8 cellular contexts compared by ENCODE assay signal in the genomic region with DNA sequence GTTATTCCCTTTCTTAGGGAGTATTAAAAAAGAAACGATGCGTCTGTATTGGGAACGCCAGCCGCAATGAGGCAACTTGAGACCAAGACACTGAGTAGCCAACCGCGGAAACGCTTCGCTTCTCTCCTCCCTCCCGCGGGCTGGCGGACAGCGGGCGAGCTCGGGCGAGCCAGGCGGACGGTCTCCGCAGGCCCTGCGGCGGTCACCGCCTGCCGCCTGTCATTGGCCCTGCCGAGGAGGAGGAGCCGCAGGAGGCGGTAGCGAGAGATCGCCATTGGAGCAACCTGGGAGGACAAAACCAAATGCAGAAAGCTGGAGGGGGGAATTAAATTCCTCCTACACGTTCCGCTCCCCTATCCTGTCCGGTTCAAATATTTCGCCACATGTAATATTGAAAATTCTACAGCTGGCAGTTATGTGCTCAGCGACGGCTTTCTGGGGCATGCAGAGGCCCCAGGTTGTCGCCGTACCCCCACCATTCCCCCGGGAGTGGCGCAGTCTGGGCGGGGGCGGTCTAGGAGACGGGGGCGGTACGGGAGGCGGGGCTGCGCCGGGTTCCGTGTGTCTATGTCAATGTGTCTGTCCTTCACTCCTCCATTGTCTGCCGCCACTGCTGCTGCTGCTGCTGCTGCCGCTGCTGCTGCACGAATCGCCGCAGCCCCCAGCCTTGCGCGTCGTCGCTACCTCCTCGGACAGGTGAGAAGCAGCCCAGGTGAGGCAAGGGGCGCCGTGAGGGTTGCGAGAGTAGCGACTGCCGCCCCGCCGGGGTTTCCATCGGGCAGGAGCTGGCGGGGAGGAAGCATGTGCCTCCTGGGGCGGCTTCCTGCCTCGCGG. TPM values are rescaled to one million over a fixed set of nuclear protein-coding genes. Genes with fewer than 3 reads are reported as not detected.
DNase-seq lines count a peak whose midpoint lies in the region; ATAC-seq lines count a peak whose summit lies in the region.

A gene (minus strand): TSS at position 162 of the 834 bp plus-strand sequence. CDS start 181 bp downstream, outside the sequence.
A gene (plus strand): TSS at position 589 of the 834 bp plus-strand sequence. CDS start 19,263 bp downstream, outside the sequence.

- peaks cover 13% of the 10 kb centered on the region for H3K79me1 ChIP-seq in mesendoderm (ENCODE audit: low read length)

- H4K8ac ChIP-seq in mesendoderm (ENCODE audit: low read depth, low read length) = no peak within 1 kb of the TSS

- H3K27me3 ChIP-seq in endocrine pancreas (ENCODE audit: control insufficient read depth, insufficient read depth, low read length) (no peaks in the 10 kb centered on the region), mesendoderm (ENCODE audit: insufficient read depth, low read length, poor library complexity) (no peaks in the 10 kb centered on the region)

- no peaks in the 10 kb centered on the region for H3K9me3 ChIP-seq in endocrine pancreas (ENCODE audit: control insufficient read depth, low read length)

- H3K23ac ChIP-seq in mesendoderm (ENCODE audit: low read length) = peak within 1 kb of the TSS; percentile 59

- H3K27ac ChIP-seq in mesendoderm (ENCODE audit: low read depth, low read length) = peak within 1 kb of the TSS; percentile 92

- no peak within 1 kb of the TSS for H2BK120ac ChIP-seq in mesendoderm (ENCODE audit: low read depth, low read length)

- peak; percentile 95 for DNase-seq in COR-L47 (lab: John Stamatoyannopoulos, UW)
- DNase-seq in HUDEP-2 (lab: John Stamatoyannopoulos, UW; ENCODE audit: unreplicated experiment in 76 of 76) = peak; percentile 23 to 97 (median 91)
- DNase-seq in NOMO-1 treated with dmso at 0.1 percent for 144 hours (lab: John Stamatoyannopoulos, UW; ENCODE audit: unreplicated experiment) = peak; percentile 94
- DNase-seq in activated CD8-positive, alpha-beta memory T cell treated with anti-CD3 and anti-CD28 coated beads, Interleukin-2, amount 50 U/mL, for 1 hour (ENCODE audit: extremely low read depth) = peak; percentile 77
- DNase-seq in mesendoderm = peak; percentile 98
- peak; percentile 85 for DNase-seq in stimulated activated CD8-positive, alpha-beta memory T cell treated with anti-CD3 and anti-CD28 coated beads, Interleukin-12 subunit alpha, Interleukin-12 subunit beta, amount 100 ng/mL, for 4 hours (ENCODE audit: low read depth)

- peak within 1 kb of the TSS; percentile 100 for H3K56ac ChIP-seq in mesendoderm (ENCODE audit: low read length)

- H2BK15ac ChIP-seq in mesendoderm (replicated peaks; ENCODE audit: low read depth) = no peak within 1 kb of the TSS

- H3K4me1 ChIP-seq in endocrine pancreas (ENCODE audit: control insufficient read depth, insufficient read depth, low read length) = peaks cover 5% of the 10 kb centered on the region
- peaks cover 7% of the 10 kb centered on the region for H3K4me1 ChIP-seq in mesendoderm (ENCODE audit: control insufficient read depth, low read depth, low read length)

- peak; percentile 96 for ATAC-seq in GM21390 (IDR thresholded peaks at IDR 0.05; ENCODE audit: unreplicated experiment)

- no peak within 1 kb of the TSS for H4K5ac ChIP-seq in mesendoderm (ENCODE audit: low read length)

- H3K4me3 ChIP-seq in endocrine pancreas (ENCODE audit: control insufficient read depth, insufficient read depth, low read length) (peak within 1 kb of the TSS; percentile 85), mesendoderm (ENCODE audit: low read length) (peak within 1 kb of the TSS; percentile 93)

- peak within 1 kb of the TSS; percentile 25 for H3K18ac ChIP-seq in mesendoderm (ENCODE audit: low read length)

- H3K4me2 ChIP-seq in mesendoderm (ENCODE audit: low read length) = peak within 1 kb of the TSS; percentile 87

- H2BK5ac ChIP-seq in mesendoderm (ENCODE audit: low read length) = peak within 1 kb of the TSS; percentile 33

- H3K9ac ChIP-seq in endocrine pancreas (ENCODE audit: control insufficient read depth, insufficient read depth, low read length) (peak within 1 kb of the TSS; percentile 93), mesendoderm (ENCODE audit: low read length) (peak within 1 kb of the TSS; percentile 90)

- H3K4ac ChIP-seq in mesendoderm (ENCODE audit: low read depth, low read length) = peak within 1 kb of the TSS; percentile 57

- no CpG with 5 or more reads among the region's 68 CpGs for WGBS in mesendoderm (ENCODE audit: extremely low coverage, insufficient coverage, low lambda C conversion rate)

- H2AK5ac ChIP-seq in mesendoderm (ENCODE audit: low read length) = no peak within 1 kb of the TSS

- H3K36me3 ChIP-seq in endocrine pancreas (ENCODE audit: control insufficient read depth, insufficient read depth, low read length) (no peaks in the 10 kb centered on the region), mesendoderm (ENCODE audit: control insufficient read depth, insufficient read depth, low read length) (no peaks in the 10 kb centered on the region)

- H3K79me2 ChIP-seq in mesendoderm (ENCODE audit: control insufficient read depth, insufficient read depth, low read length) = peaks cover 47% of the 10 kb centered on the region

RNA-seq across cellular contexts. Expression of the first gene that starts in this region (rescaled TPM):
- polyA plus RNA-seq in mesendoderm (2013, experiment 1 of 2) = 6.3 TPM
- 6.5 TPM for polyA plus RNA-seq in mesendoderm (2013, experiment 2 of 2)

RNA-seq across cellular contexts. Expression of the second gene that starts in this region (rescaled TPM):
- 92.1 TPM for polyA plus RNA-seq in mesendoderm (2013, experiment 1 of 2)
- polyA plus RNA-seq in mesendoderm (2013, experiment 2 of 2) = 94.1 TPM

Comparison
In these comparisons a context has a peak if more than half of its experiments do, and no peak if none do; other contexts are left out.
1. Peak in every context shown above with its lines: DNase-seq, ATAC-seq, H3K4me3 ChIP-seq and H3K27ac ChIP-seq.